ENCODE assay signal across 10 cellular contexts in the genomic region with DNA sequence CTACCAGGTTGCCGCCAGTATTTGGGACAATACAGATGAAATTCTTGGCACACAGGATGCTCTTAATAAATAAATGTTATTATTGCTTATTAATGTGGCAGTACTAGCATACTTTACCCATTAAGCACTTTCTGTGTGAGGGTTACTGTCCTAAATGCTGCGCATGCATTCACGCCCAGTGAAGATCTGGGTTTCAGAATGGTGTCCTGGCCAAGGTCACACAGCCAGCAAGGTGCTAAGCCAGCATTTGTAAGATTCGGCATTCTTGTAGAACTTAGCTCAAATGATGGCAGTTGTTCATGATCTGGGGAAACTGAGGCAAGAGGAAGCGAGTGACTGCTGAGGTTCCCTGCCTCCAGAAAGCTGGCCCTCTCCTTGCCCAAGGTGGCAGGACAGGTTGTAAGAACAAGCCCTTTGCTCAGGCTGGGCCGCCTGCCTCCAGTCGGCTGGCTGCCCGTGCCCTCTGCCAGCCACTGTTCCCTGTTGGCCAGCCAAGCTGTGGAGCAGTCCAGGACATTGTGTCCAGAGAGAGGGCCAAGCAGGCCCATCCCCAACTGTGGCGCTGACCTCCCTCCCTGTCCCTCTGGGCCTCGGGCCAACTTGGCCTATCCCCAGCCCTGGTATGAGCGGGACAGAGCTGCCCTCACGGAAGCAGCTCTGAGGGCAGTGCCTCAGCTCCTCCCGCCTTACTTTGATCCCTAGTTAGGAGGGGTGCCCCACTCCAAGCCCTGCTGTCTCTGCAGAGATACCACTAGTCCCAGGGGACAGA. TPM values are rescaled to one million over a fixed set of nuclear protein-coding genes. Genes with fewer than 3 reads are reported as not detected.
DNase-seq lines count a peak whose midpoint lies in the region; ATAC-seq, FAIRE-seq and TF ChIP-seq lines count a peak whose summit lies in the region.
"Had no signal": no experiment of that assay in that cellular context is flagged by ENCODE, and none has a peak within 500 bp of the region (broad histone marks: within the 10 kb centered on the region; RNA-seq: fewer than 3 reads in every experiment).

No MANE protein-coding gene starts in this region.

- H3K4me3 ChIP-seq in kidney (ENCODE audit: low read length in 2 of 2): peak overlapping the region in 1 of 2 donors; percentile 3

- no peak for TF ChIP-seq CTCF in kidney (IDR thresholded peaks at IDR 0.05; ENCODE audit: borderline replicate concordance, extremely low read depth, insufficient read depth)

- intact Hi-C loops in kidney (cut with DNase I) (no loop called here), sciatic nerve (cut with DNase I) (no loop called here)

- peak overlapping the region; percentile 24 to 59 for H3K27ac ChIP-seq in kidney (ENCODE audit: low read depth in 2 of 2, low read length in 2 of 2)

- H3K9me3 ChIP-seq in kidney (ENCODE audit: control insufficient read depth in 1 of 2, low read length in 2 of 2): no peaks in the 10 kb centered on the region
- H3K9me3 ChIP-seq: Caco-2 had no signal

- no peaks in the 10 kb centered on the region for H3K36me3 ChIP-seq in kidney (ENCODE audit: control insufficient read depth in 1 of 2, insufficient read depth in 2 of 2, low read length in 2 of 2)

- peak; percentile 63 for ATAC-seq in sciatic nerve
- ATAC-seq in HG02571 (IDR thresholded peaks at IDR 0.05; ENCODE audit: unreplicated experiment): no peak

- peaks cover 23 to 27% of the 10 kb centered on the region in 2 donors for H3K4me1 ChIP-seq in kidney (ENCODE audit: control insufficient read depth in 1 of 2, insufficient read depth in 1 of 2, low read depth in 1 of 2, low read length in 2 of 2)

- peak overlapping the region in 1 of 2 donors; percentile 51 for H3K9ac ChIP-seq in kidney (ENCODE audit: low read length in 2 of 2)

- peak; percentile 21 for FAIRE-seq in kidney (lab: Jason Lieb, UNC)

- peak; percentile 27 for DNase-seq in EL
- DNase-seq in cerebellar cortex (ENCODE audit: low spot score): peak; percentile 98
- DNase-seq in kidney: peak; percentile 97
- peak; percentile 88 for DNase-seq in sciatic nerve (ENCODE audit: low spot score)
- no peak for DNase-seq in GM19240 (ENCODE audit: insufficient read length, low spot score)
- no peak for DNase-seq in DMS114 treated with DMSO at 0.1 percent for 48 hours (lab: John Stamatoyannopoulos, UW; ENCODE audit: unreplicated experiment)
- DNase-seq in dedifferentiated amniotic fluid mesenchymal stem cell (ENCODE audit: extremely low spot score): no peak
- DNase-seq: Caco-2, SIG-M5 had no signal

RNA-seq across cellular contexts. Expression of a gene that starts 28.8 kb away (rescaled TPM):
- 54.3 TPM for total RNA-seq in kidney
- 20.8 TPM for polyA plus RNA-seq in kidney (ENCODE audit: insufficient read depth, low read depth, low replicate concordance)
- 67.7 TPM for total RNA-seq in sciatic nerve

RNA-seq across cellular contexts. Expression of a gene that starts 36.1 kb away (rescaled TPM):
- total RNA-seq in kidney (34.9 TPM), sciatic nerve (36.5 TPM)
- polyA plus RNA-seq in kidney (ENCODE audit: insufficient read depth, low read depth, low replicate concordance): 19.4 TPM

RNA-seq across cellular contexts. Expression of a gene that starts 50.7 kb away (rescaled TPM):
- total RNA-seq in kidney (34.0 TPM), sciatic nerve (26.9 TPM)
- 42.2 TPM for polyA plus RNA-seq in kidney (ENCODE audit: insufficient read depth, low read depth, low replicate concordance)

RNA-seq across cellular contexts. Expression of a gene that starts 51.1 kb away (rescaled TPM):
- total RNA-seq in kidney (119 TPM), sciatic nerve (68.0 TPM)
- 262 TPM for polyA plus RNA-seq in kidney (ENCODE audit: insufficient read depth, low read depth, low replicate concordance)

Comparison
In these comparisons a context has a peak if more than half of its experiments do, and no peak if none do; other contexts are left out.
1. DNase-seq: peak in EL (single experiment), cerebellar cortex (single experiment), kidney (single experiment) and sciatic nerve (single experiment); none in GM19240 (single experiment), DMS114 treated with DMSO at 0.1 percent for 48 hours (single experiment) and dedifferentiated amniotic fluid mesenchymal stem cell (single experiment).